Comparison of ENCODE assay signal across 10 cellular contexts in the genomic region with DNA sequence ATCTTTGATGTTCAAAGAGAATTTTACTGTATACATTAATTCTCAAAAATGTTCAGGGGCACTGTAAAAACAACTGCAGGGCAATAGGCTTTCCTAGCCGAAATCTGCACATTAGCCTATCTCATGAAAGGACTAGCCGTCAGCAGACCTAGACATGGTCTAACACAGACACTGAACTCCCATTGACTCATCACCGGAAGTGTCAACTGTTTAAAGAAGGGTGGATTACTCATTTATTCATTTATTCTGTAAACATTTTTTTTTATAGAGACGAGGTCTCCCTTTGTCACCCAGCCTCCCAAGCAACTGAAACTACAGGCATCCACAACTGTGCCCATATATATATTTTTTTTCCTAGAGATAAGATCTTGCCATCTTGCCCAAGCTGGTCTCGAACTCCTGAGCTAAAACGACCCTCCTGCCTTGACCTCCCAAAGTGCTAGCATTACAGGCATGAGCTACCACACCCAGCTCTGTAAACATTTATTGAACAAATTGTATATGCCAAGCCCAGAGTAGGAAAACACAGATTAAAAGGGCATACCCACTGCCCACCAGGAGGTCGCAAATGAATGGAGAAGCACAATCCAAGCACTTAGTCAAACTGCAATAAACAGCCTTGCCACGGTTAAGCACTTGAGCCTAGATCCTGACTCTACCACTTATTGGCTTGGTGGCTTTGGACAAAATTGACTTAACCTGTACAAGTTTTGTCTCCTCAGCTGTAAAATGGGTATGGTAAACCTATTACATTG. TPM values are rescaled to one million over a fixed set of nuclear protein-coding genes. Genes with fewer than 3 reads are reported as not detected.
DNase-seq lines count a peak whose midpoint lies in the region; ATAC-seq and TF ChIP-seq lines count a peak whose summit lies in the region.
"Had no signal": no experiment of that assay in that cellular context is flagged by ENCODE, and none has a peak within 500 bp of the region (broad histone marks: within the 10 kb centered on the region; RNA-seq: fewer than 3 reads in every experiment).

No MANE protein-coding gene starts in this region.

- H3K4me1 ChIP-seq in Panc1 (ENCODE audit: control insufficient read depth, insufficient read depth, low read length) (peaks cover 28% of the 10 kb centered on the region), ascending aorta (peaks cover 0 to 6% of the 10 kb centered on the region in 2 donors)

- intact Hi-C loops in Panc1 (cut with micrococcal nuclease; ENCODE audit: unreplicated experiment), result no loop called here
- intact Hi-C loops in ascending aorta (cut with DNase I), result no loop called here

- in situ Hi-C loops in Panc1 (cut with HindIII; ENCODE audit: low pct_unique_long_range_greater_than_20kb, low sequenced_read_pairs), result no loop called here

- TF ChIP-seq CTCF in Panc1 (IDR thresholded peaks at IDR 0.05) (no peak), ascending aorta (IDR thresholded peaks at IDR 0.05) (no peak)

- H3K9me3 ChIP-seq in Panc1 (ENCODE audit: control insufficient read depth, insufficient read depth, low read depth, low read length), result no peaks in the 10 kb centered on the region
- no peaks in the 10 kb centered on the region for H3K9me3 ChIP-seq in ascending aorta

- H3K27ac ChIP-seq in Panc1 (ENCODE audit: low read length) (peak overlapping the region; percentile 58), ascending aorta (no peak overlapping the region)
- H3K27ac ChIP-seq: 22Rv1 had no signal

- POLR2A ChIA-PET in Panc1 (lab: Charles Lee), result interaction anchor here (1.0 kb wide), 1 partner anchor 10 kb away, joined by 3 read pairs; no protein-coding TSS in a partner anchor

- BruUV-seq in Panc1 (replicated peaks; lab: Mats Ljungman, UMichigan), result no TSS peak

- H3K4me3 ChIP-seq in Panc1 (ENCODE audit: low read depth in 2 of 2, low read length in 2 of 2), result peak overlapping the region in 1 of 2 experiments; percentile 8; a peak in 2 of 4 replicates
- H3K4me3 ChIP-seq in ascending aorta, result no peak overlapping the region
- H3K4me3 ChIP-seq: lung had no signal

- H3K27me3 ChIP-seq in Panc1 (ENCODE audit: control insufficient read depth, insufficient read depth, low read length), result no peaks in the 10 kb centered on the region
- no peaks in the 10 kb centered on the region for H3K27me3 ChIP-seq in ascending aorta

- DNase-seq in NCI-H1092 treated with DMSO at 0.1 percent for 48 hours (lab: John Stamatoyannopoulos, UW), result peak; percentile 16
- DNase-seq in NCI-H1092 (lab: John Stamatoyannopoulos, UW), result no peak
- DNase-seq in Panc1 (ENCODE audit: low read depth, low spot score), result peak; percentile 82
- DNase-seq in kidney tubule cell (ENCODE audit: low spot score), result peak; percentile 54
- no peak for DNase-seq in MV-4-11 (lab: John Stamatoyannopoulos, UW)
- DNase-seq in mesenteric fat pad (ENCODE audit: low spot score), result no peak
- DNase-seq in ascending aorta (ENCODE audit: low spot score in 2 of 2), result no peak

- ATAC-seq in HG02870 (IDR thresholded peaks at IDR 0.05; ENCODE audit: unreplicated experiment) (peak; percentile 58), Panc1 (peak; percentile 89)

- H3K36me3 ChIP-seq in Panc1 (ENCODE audit: control insufficient read depth, insufficient read depth, low read length) (no peaks in the 10 kb centered on the region), ascending aorta (no peaks in the 10 kb centered on the region)

- CTCF ChIA-PET in Panc1 (lab: Charles Lee), result no interaction called here

RNA-seq across cellular contexts. Expression of a gene that starts 26.6 kb away (rescaled TPM):
- total RNA-seq in Panc1 (2021; ENCODE audit: unreplicated experiment), result 19.0 TPM
- polyA plus RNA-seq in Panc1 (2012; ENCODE audit: insufficient read length), result 12.3 TPM
- total RNA-seq in mesenteric fat pad, result 33.9 TPM
- 7.7 TPM for total RNA-seq in ascending aorta

Comparison
In these comparisons a context has a peak if more than half of its experiments do, and no peak if none do; other contexts are left out.
1. DNase-seq: peak in NCI-H1092 treated with DMSO at 0.1 percent for 48 hours (single experiment), Panc1 (single experiment) and kidney tubule cell (single experiment); none in NCI-H1092 (single experiment), MV-4-11 (single experiment), mesenteric fat pad (single experiment) and ascending aorta (0 of 2).